ENCODE assay signal across 12 cellular contexts in genomic region chr2:219628235-219628985, GRCh38. TPM values are rescaled to one million over a fixed set of nuclear protein-coding genes. Genes with fewer than 3 reads are reported as not detected.
A peak's percentile ranks its signal among the peaks of the same experiment; 100 is the strongest.
DNase-seq lines count a peak whose midpoint lies in the region; ATAC-seq and TF ChIP-seq lines count a peak whose summit lies in the region.
"Had no signal": no experiment of that assay in that cellular context is flagged by ENCODE, and none has a peak within 500 bp of the region (broad histone marks: within the 10 kb centered on the region; RNA-seq: fewer than 3 reads in every experiment).

No MANE protein-coding gene starts in this region.

- H3K4me3 Mint-ChIP-seq in T-cell: peak overlapping the region in 2 of 3 donors; percentile 41 to 44
- H3K4me3 Mint-ChIP-seq in glutamatergic neuron (ENCODE audit: unreplicated experiment): peak overlapping the region; percentile 42

- H3K79me1 ChIP-seq in neuronal stem cell (ENCODE audit: low read depth, low read length): no peaks in the 10 kb centered on the region

- H3K27me3 ChIP-seq in BLaER1 (peaks cover 35% of the 10 kb centered on the region), neuronal stem cell (ENCODE audit: control insufficient read depth in 3 of 3, insufficient read depth in 3 of 3, low read depth in 1 of 3, low read length in 3 of 3) (peaks cover 0 to 43% (median 14%) of the 10 kb centered on the region in 3 experiments)

- H2AK5ac ChIP-seq in neuronal stem cell (ENCODE audit: low read depth, low read length): peak overlapping the region; percentile 99

- H3K27me3 Mint-ChIP-seq in T-cell: peaks cover 24 to 49% of the 10 kb centered on the region in 2 donors
- peaks cover 14% of the 10 kb centered on the region for H3K27me3 Mint-ChIP-seq in glutamatergic neuron (ENCODE audit: unreplicated experiment)

- peak overlapping the region; percentile 92 for H2AFZ ChIP-seq in neuronal stem cell (ENCODE audit: low read length)

- H3K4me1 Mint-ChIP-seq in T-cell (peaks cover 2 to 6% (median 5%) of the 10 kb centered on the region in 3 donors), glutamatergic neuron (ENCODE audit: low read depth, unreplicated experiment) (peaks cover 4% of the 10 kb centered on the region)

- H3K9me3 Mint-ChIP-seq in T-cell (no peaks in the 10 kb centered on the region), glutamatergic neuron (ENCODE audit: unreplicated experiment) (no peaks in the 10 kb centered on the region)

- H3K27ac Mint-ChIP-seq in T-cell (no peak overlapping the region), glutamatergic neuron (ENCODE audit: unreplicated experiment) (no peak overlapping the region)

- H4K20me1 ChIP-seq in BLaER1: no peaks in the 10 kb centered on the region

- H2BK120ac ChIP-seq in neuronal stem cell (ENCODE audit: low read depth, low read length): peak overlapping the region; percentile 89

- no peaks in the 10 kb centered on the region for H3K36me3 Mint-ChIP-seq in T-cell
- H3K36me3 Mint-ChIP-seq in glutamatergic neuron (ENCODE audit: unreplicated experiment): no peaks in the 10 kb centered on the region

- H3K4me1 ChIP-seq in BLaER1: peaks cover 12% of the 10 kb centered on the region; the same call in 1 of the 2 replicates
- no peaks in the 10 kb centered on the region for H3K4me1 ChIP-seq in neuronal stem cell (ENCODE audit: control insufficient read depth in 2 of 2, insufficient read depth in 1 of 2, low read depth in 1 of 2, low read length in 2 of 2)

- no peak for ATAC-seq in T-cell (replicated peaks in 1 of 4)

- no peak overlapping the region for H4K8ac ChIP-seq in neuronal stem cell (ENCODE audit: low read depth, low read length)

- peak overlapping the region; percentile 88 for H2BK15ac ChIP-seq in neuronal stem cell (ENCODE audit: low read length)

- no peak overlapping the region for H3K4ac ChIP-seq in neuronal stem cell (ENCODE audit: low read length)

- H3K23ac ChIP-seq in neuronal stem cell (ENCODE audit: low read depth, low read length, poor library complexity): peak overlapping the region; percentile 87

- H4K91ac ChIP-seq in neuronal stem cell (ENCODE audit: low read depth, low read length, poor library complexity): peak overlapping the region; percentile 79

- H3K4me3 ChIP-seq in BLaER1: no peak overlapping the region
- H3K4me3 ChIP-seq in neuronal stem cell (ENCODE audit: low read length in 2 of 2): peak overlapping the region in 1 of 2 donors; percentile 47

- peak overlapping the region; percentile 86 for H3K18ac ChIP-seq in neuronal stem cell (ENCODE audit: low read length)

- no peak overlapping the region for H3K14ac ChIP-seq in neuronal stem cell (ENCODE audit: low read length)

- DNase-seq in T-cell: no peak
- no peak for DNase-seq in glutamatergic neuron
- no peak for DNase-seq in neuronal stem cell (ENCODE audit: low spot score)
- DNase-seq in NOMO-1 treated with DMSO at 0.1 percent for 48 hours (lab: John Stamatoyannopoulos, UW; ENCODE audit: unreplicated experiment): no peak
- DNase-seq in stimulated activated CD4-positive, alpha-beta T cell treated with anti-CD3 and anti-CD28 coated beads, Interleukin-4, amount 100 ng/mL, for 1 hour: no peak
- no peak for DNase-seq in GM10248 (ENCODE audit: extremely low spot score)
- DNase-seq in HuH-7.5 (ENCODE audit: low spot score): no peak
- DNase-seq: activated effector memory CD4-positive, alpha-beta T cell treated with anti-CD3 and anti-CD28 coated beads, Interleukin-2, amount 50 U/mL, for 16 hours; stimulated activated CD4-positive, alpha-beta T cell treated with anti-CD3 and anti-CD28 coated beads, Interleukin-12 subunit alpha, Interleukin-12 subunit beta, amount 100 ng/mL, for 4 hours; T-helper 1 cell had no signal

- CTCF ChIA-PET in T-cell (lab: Charles Lee) (no interaction called here), GM10248 (lab: Yijun Ruan, JAX) (no interaction called here)

- POLR2A ChIA-PET in T-cell (lab: Charles Lee): no interaction called here
- POLR2A ChIA-PET in GM10248 (lab: Yijun Ruan, JAX): interaction anchor here (0.5 kb wide), 1 partner anchor 291 kb away, joined by 3 read pairs; no protein-coding TSS in a partner anchor

- H3K4me2 ChIP-seq in BLaER1 (peak overlapping the region; percentile 78), neuronal stem cell (ENCODE audit: insufficient read depth, low read length, poor library complexity, severe bottlenecking) (peak overlapping the region; percentile 92)

- no CpG with 5 or more reads among the region's 26 CpGs for WGBS in neuronal stem cell (ENCODE audit: extremely low coverage in 2 of 2, insufficient read length in 2 of 2, insufficient replicate concordance in 1 of 2), 2 donors

- H3K36me3 ChIP-seq in BLaER1: no peaks in the 10 kb centered on the region
- H3K36me3 ChIP-seq in neuronal stem cell (replicated peaks in 1 of 2; ENCODE audit: control insufficient read depth in 2 of 2, insufficient read depth in 2 of 2, low read length in 2 of 2): peaks cover 0 to 1% of the 10 kb centered on the region in 2 donors

- H3K9ac ChIP-seq in BLaER1: no peak overlapping the region
- peak overlapping the region; percentile 50 for H3K9ac ChIP-seq in neuronal stem cell (ENCODE audit: low read depth, low read length, poor library complexity)

- TF ChIP-seq CTCF in glutamatergic neuron (IDR thresholded peaks at IDR 0.05; ENCODE audit: partially characterized antibody, unreplicated experiment) (no peak), GM10248 (IDR thresholded peaks at IDR 0.05; ENCODE audit: control extremely low read depth, extremely low read depth, low read depth, missing control alignments) (no peak)

- H2BK5ac ChIP-seq in neuronal stem cell (ENCODE audit: low read length): peak overlapping the region; percentile 76

- H2BK12ac ChIP-seq in neuronal stem cell (ENCODE audit: low read length): peak overlapping the region; percentile 86

- H3K27ac ChIP-seq in BLaER1 (no peak overlapping the region), neuronal stem cell (replicated peaks; ENCODE audit: low read length) (no peak overlapping the region)

- H3K9me3 ChIP-seq in BLaER1: no peaks in the 10 kb centered on the region
- H3K9me3 ChIP-seq in neuronal stem cell (replicated peaks in 1 of 2; ENCODE audit: control insufficient read depth in 2 of 2, insufficient read depth in 1 of 2, low read depth in 1 of 2, low read length in 2 of 2): no peaks in the 10 kb centered on the region

RNA-seq across cellular contexts. Expression of gene SLC4A3, which starts 1.0 kb away (rescaled TPM):
- total RNA-seq in T-cell: under 1 TPM; 0.08 to 0.47 (median 0.37) TPM
- total RNA-seq in glutamatergic neuron (ENCODE audit: unreplicated experiment): 24.4 TPM
- polyA plus RNA-seq in neuronal stem cell (2013, experiment 1 of 2): 3.2 TPM
- 3.4 TPM for polyA plus RNA-seq in neuronal stem cell (2013, experiment 2 of 2)

RNA-seq across cellular contexts. Expression of gene STK11IP, which starts 30.8 kb away (rescaled TPM):
- total RNA-seq in T-cell (10 to 100 TPM; 25.9 to 52.8 (median 49.3) TPM), glutamatergic neuron (ENCODE audit: unreplicated experiment) (34.5 TPM)
- polyA plus RNA-seq in neuronal stem cell (2013, experiment 1 of 2): 12.9 TPM
- 12.0 TPM for polyA plus RNA-seq in neuronal stem cell (2013, experiment 2 of 2)

RNA-seq across cellular contexts. Expression of gene INHA, which starts 56.3 kb away (rescaled TPM):
- total RNA-seq in T-cell (under 1 TPM in 1 of 5 donors, not detected in 4; 0.16 TPM), glutamatergic neuron (ENCODE audit: unreplicated experiment) (not detected)
- 0.50 TPM for polyA plus RNA-seq in neuronal stem cell (2013, experiment 1 of 2)
- 0.35 TPM for polyA plus RNA-seq in neuronal stem cell (2013, experiment 2 of 2)
- total RNA-seq: urinary bladder had no signal

RNA-seq across cellular contexts. Expression of gene OBSL1, which starts 57.1 kb away (rescaled TPM):
- 1 to 10 TPM; 1.2 to 2.4 (median 1.2) TPM for total RNA-seq in T-cell
- 47.9 TPM for total RNA-seq in glutamatergic neuron (ENCODE audit: unreplicated experiment)
- polyA plus RNA-seq in neuronal stem cell (2013, experiment 1 of 2): 40.6 TPM
- polyA plus RNA-seq in neuronal stem cell (2013, experiment 2 of 2): 41.4 TPM

Comparison
In these comparisons a context has a peak if more than half of its experiments do, and no peak if none do; other contexts are left out.
1. RNA of gene SLC4A3, which starts 1.0 kb away (total RNA-seq): 24.4 TPM in glutamatergic neuron (single experiment); 0.08 to 0.47 TPM in T-cell; every median in the first group is over 10 times any median in the second.